Comparison of ENCODE assay signal across 1 cellular context in the genomic region with DNA sequence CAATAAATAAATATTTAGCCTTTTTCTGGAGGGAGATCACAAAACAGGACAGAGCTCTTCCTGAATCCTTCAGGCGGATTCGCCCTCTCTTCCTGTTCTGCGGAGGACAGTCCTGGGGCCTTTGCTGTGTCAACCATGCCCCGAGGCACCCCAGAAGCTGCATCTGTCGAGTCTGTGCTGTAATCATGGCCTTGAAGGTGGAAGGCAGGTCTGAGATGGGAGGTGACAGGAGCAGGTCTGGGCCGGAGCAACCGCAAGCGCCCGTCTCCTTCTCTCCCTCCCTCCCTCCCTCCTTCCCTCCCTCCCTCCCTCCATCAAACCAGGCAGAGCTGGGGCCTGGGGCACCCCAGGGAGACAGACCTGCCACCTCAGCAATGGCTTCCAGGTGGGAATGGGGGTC.
TF ChIP-seq lines count a peak whose summit lies in the region.

No MANE protein-coding gene starts in this region.

TF ChIP-seq in H1, 55 proteins besides CTCF, POLR2A, EP300 and RAD21:
- TF ChIP-seq SUZ12 (IDR thresholded peaks at IDR 0.05; ENCODE audit: low read length) (no peak), SRF (IDR thresholded peaks at IDR 0.05; ENCODE audit: low read depth, low read length) (no peak), KDM4A (IDR thresholded peaks at IDR 0.05; ENCODE audit: low read depth, low read length, severe bottlenecking) (no peak), SAP30 (IDR thresholded peaks at IDR 0.05; ENCODE audit: insufficient read depth, insufficient replicate concordance, low read length) (no peak), BRCA1 (IDR thresholded peaks at IDR 0.05; ENCODE audit: low read depth, low read length) (no peak), POU5F1 (IDR thresholded peaks at IDR 0.05; ENCODE audit: low read depth, low read length) (no peak), SP2 (IDR thresholded peaks at IDR 0.05; ENCODE audit: low read length) (no peak), RXRA (IDR thresholded peaks at IDR 0.05; ENCODE audit: insufficient read depth, low read depth, low read length) (no peak), CTBP2 (IDR thresholded peaks at IDR 0.05; ENCODE audit: borderline replicate concordance, insufficient read depth, insufficient read length, low read length) (no peak), RBBP5 (IDR thresholded peaks at IDR 0.05; ENCODE audit: borderline replicate concordance, low read depth, low read length) (no peak), SIN3A (conservative IDR thresholded peaks at IDR 0.05 in 1 of 2, IDR thresholded peaks at IDR 0.05 in 1 of 2; ENCODE audit: low read depth in 1 of 2, low read length in 2 of 2) (no peak), ASH2L (IDR thresholded peaks at IDR 0.05; ENCODE audit: low read length) (no peak), CBX8 (IDR thresholded peaks at IDR 0.05; ENCODE audit: borderline replicate concordance, low read depth, low read length) (no peak)
- TF ChIP-seq, protein P1, sequence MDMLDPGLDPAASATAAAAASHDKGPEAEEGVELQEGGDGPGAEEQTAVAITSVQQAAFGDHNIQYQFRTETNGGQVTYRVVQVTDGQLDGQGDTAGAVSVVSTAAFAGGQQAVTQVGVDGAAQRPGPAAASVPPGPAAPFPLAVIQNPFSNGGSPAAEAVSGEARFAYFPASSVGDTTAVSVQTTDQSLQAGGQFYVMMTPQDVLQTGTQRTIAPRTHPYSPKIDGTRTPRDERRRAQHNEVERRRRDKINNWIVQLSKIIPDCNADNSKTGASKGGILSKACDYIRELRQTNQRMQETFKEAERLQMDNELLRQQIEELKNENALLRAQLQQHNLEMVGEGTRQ (IDR thresholded peaks at IDR 0.05; ENCODE audit: low read length) = no peak
- TF ChIP-seq, protein P2, sequence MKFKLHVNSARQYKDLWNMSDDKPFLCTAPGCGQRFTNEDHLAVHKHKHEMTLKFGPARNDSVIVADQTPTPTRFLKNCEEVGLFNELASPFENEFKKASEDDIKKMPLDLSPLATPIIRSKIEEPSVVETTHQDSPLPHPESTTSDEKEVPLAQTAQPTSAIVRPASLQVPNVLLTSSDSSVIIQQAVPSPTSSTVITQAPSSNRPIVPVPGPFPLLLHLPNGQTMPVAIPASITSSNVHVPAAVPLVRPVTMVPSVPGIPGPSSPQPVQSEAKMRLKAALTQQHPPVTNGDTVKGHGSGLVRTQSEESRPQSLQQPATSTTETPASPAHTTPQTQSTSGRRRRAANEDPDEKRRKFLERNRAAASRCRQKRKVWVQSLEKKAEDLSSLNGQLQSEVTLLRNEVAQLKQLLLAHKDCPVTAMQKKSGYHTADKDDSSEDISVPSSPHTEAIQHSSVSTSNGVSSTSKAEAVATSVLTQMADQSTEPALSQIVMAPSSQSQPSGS (IDR thresholded peaks at IDR 0.05; ENCODE audit: low read length) = no peak
